8 cellular contexts compared by ENCODE assay signal in genomic region chr2:47058061-47058931, GRCh38.
A peak's percentile ranks its signal among the peaks of the same experiment; 100 is the strongest.
DNase-seq lines count a peak whose midpoint lies in the region; ATAC-seq and TF ChIP-seq lines count a peak whose summit lies in the region.

No MANE protein-coding gene starts in this region.

- no peak for TF ChIP-seq CTCF in endothelial cell (IDR thresholded peaks at IDR 0.05; ENCODE audit: unreplicated experiment)
- TF ChIP-seq CTCF in osteoblast (IDR thresholded peaks at IDR 0.05; ENCODE audit: extremely low read depth, low read depth, low read length) = no peak

- POLR2A ChIA-PET in HEK293T (lab: Yijun Ruan, JAX) = no interaction called here

- no peak overlapping the region for H2AFZ ChIP-seq in osteoblast (ENCODE audit: low read length)

- H3K4me1 Mint-ChIP-seq in endothelial cell (ENCODE audit: unreplicated experiment) = peaks cover 18% of the 10 kb centered on the region

- ATAC-seq in HG03354 (IDR thresholded peaks at IDR 0.05; ENCODE audit: poor library complexity, severe bottlenecking, unreplicated experiment) = no peak

- H3K27ac ChIP-seq in osteoblast (ENCODE audit: low read depth, low read length) = peak overlapping the region; percentile 83

- H3K27ac Mint-ChIP-seq in endothelial cell (ENCODE audit: unreplicated experiment) = peak overlapping the region; percentile 2

- H3K36me3 Mint-ChIP-seq in endothelial cell (ENCODE audit: low read depth, unreplicated experiment) = no peaks in the 10 kb centered on the region

- H3K9me3 Mint-ChIP-seq in endothelial cell (ENCODE audit: unreplicated experiment) = no peaks in the 10 kb centered on the region

- no peak overlapping the region for H3K4me3 Mint-ChIP-seq in endothelial cell (ENCODE audit: unreplicated experiment)

- peak overlapping the region; percentile 2 for H3K4me2 ChIP-seq in osteoblast (ENCODE audit: insufficient read depth, low read length)

- CTCF ChIA-PET in HEK293T (lab: Yijun Ruan, JAX) = no interaction called here

- no peaks in the 10 kb centered on the region for H4K20me1 ChIP-seq in osteoblast (ENCODE audit: insufficient read depth, low read length)

- H3K79me2 ChIP-seq in osteoblast (ENCODE audit: insufficient read depth, low read length) = no peaks in the 10 kb centered on the region

- H3K27me3 ChIP-seq in osteoblast (ENCODE audit: insufficient read depth, low read length) = no peaks in the 10 kb centered on the region

- H3K4me3 ChIP-seq in osteoblast (ENCODE audit: insufficient read depth, low read length) = no peak overlapping the region

- peak; percentile 11 for DNase-seq in GDM1 (lab: John Stamatoyannopoulos, UW)
- peak; percentile 83 for DNase-seq in NCI-H524 treated with DMSO at 0.1 percent for 48 hours (lab: John Stamatoyannopoulos, UW)
- no peak for DNase-seq in endothelial cell (ENCODE audit: low spot score)
- peak; percentile 90 for DNase-seq in osteoblast (ENCODE audit: insufficient read length, low spot score, missing footprints)
- no peak for DNase-seq in HEK293T (ENCODE audit: extremely low spot score)
- DNase-seq in NCI-H1930 (lab: John Stamatoyannopoulos, UW) = no peak
- no peak for DNase-seq in activated CD4-positive, alpha-beta T cell treated with anti-CD3 and anti-CD28 coated beads for 1 hour

- H3K27me3 Mint-ChIP-seq in endothelial cell (ENCODE audit: unreplicated experiment) = peaks cover 13% of the 10 kb centered on the region

- peaks cover 41% of the 10 kb centered on the region for H3K36me3 ChIP-seq in osteoblast (ENCODE audit: insufficient read depth, low read length)

- no peaks in the 10 kb centered on the region for H3K9me3 ChIP-seq in osteoblast (ENCODE audit: low read depth, low read length)

- peaks cover 47% of the 10 kb centered on the region for H3K4me1 ChIP-seq in osteoblast (ENCODE audit: insufficient read depth, low read length)

TF ChIP-seq in HEK293T, 16 proteins besides CTCF, POLR2A, EP300 and RAD21:
- TF ChIP-seq PKNOX1 (IDR thresholded peaks at IDR 0.05) = no peak
- no peak for TF ChIP-seq SUZ12 (IDR thresholded peaks at IDR 0.05)
- no peak for TF ChIP-seq FOXM1 (IDR thresholded peaks at IDR 0.05; ENCODE audit: borderline replicate concordance)
- no peak for TF ChIP-seq ELF4 (IDR thresholded peaks at IDR 0.05)
- no peak for TF ChIP-seq NFRKB (IDR thresholded peaks at IDR 0.05)
- TF ChIP-seq HDGF (IDR thresholded peaks at IDR 0.05; ENCODE audit: borderline replicate concordance) = no peak
- TF ChIP-seq SP1 (IDR thresholded peaks at IDR 0.05) = no peak
- no peak for TF ChIP-seq CTBP1 (IDR thresholded peaks at IDR 0.05; ENCODE audit: borderline replicate concordance)
- TF ChIP-seq L3MBTL2 (conservative IDR thresholded peaks at IDR 0.05) = no peak
- TF ChIP-seq TARDBP (IDR thresholded peaks at IDR 0.05) = no peak

Comparison
In these comparisons a context has a peak if more than half of its experiments do, and no peak if none do; other contexts are left out.
1. DNase-seq: peak in GDM1 (single experiment), NCI-H524 treated with DMSO at 0.1 percent for 48 hours (single experiment) and osteoblast (single experiment); none in endothelial cell (single experiment), HEK293T (single experiment), NCI-H1930 (0 of 2) and activated CD4-positive, alpha-beta T cell treated with anti-CD3 and anti-CD28 coated beads for 1 hour (single experiment).